Comparison of ENCODE assay signal across 14 cellular contexts in genomic region chr1:234920136-234920842, GRCh38.
DNase-seq lines count a peak whose midpoint lies in the region; ATAC-seq, FAIRE-seq and TF ChIP-seq lines count a peak whose summit lies in the region.
"Had no signal": no experiment of that assay in that cellular context is flagged by ENCODE, and none has a peak within 500 bp of the region (broad histone marks: within the 10 kb centered on the region; RNA-seq: fewer than 3 reads in every experiment).

No MANE protein-coding gene starts in this region.

- H3K9ac ChIP-seq in kidney (ENCODE audit: low read length in 2 of 2), result no peak overlapping the region

- H3K27ac Mint-ChIP-seq in natural killer cell treated with Interleukin-12 subunit alpha and Interleukin-12 subunit beta and Interleukin-15 and Interleukin-18, amount 100 ng/mL, for 72 hours, result peak overlapping the region; percentile 46 to 53
- H3K27ac Mint-ChIP-seq in natural killer cell, result no peak overlapping the region
- H3K27ac Mint-ChIP-seq: activated T-helper 2 cell treated with anti-CD3 and anti-CD28 coated beads, Interferon-gamma antibody, Interleukin-2, Interleukin-4, amounts not matched to agents 10 μg/mL and 5 μg/mL and 100 μg/mL, durations not matched to agents 14 hours and 24 hours and 36 hours; T-cell had no signal

- no peak for TF ChIP-seq CTCF in natural killer cell (IDR thresholded peaks at IDR 0.05)
- TF ChIP-seq CTCF in kidney (IDR thresholded peaks at IDR 0.05; ENCODE audit: borderline replicate concordance, extremely low read depth, insufficient read depth), result no peak
- TF ChIP-seq CTCF in gastrocnemius medialis (IDR thresholded peaks at IDR 0.05 in 4 of 5, conservative IDR thresholded peaks at IDR 0.05 in 1 of 5), result no peak

- H3K36me3 ChIP-seq in kidney (ENCODE audit: control insufficient read depth in 1 of 2, insufficient read depth in 2 of 2, low read length in 2 of 2) (no peaks in the 10 kb centered on the region), gastrocnemius medialis (no peaks in the 10 kb centered on the region)

- in situ Hi-C loops in gastrocnemius medialis (cut with MboI; ENCODE audit: low sequenced_read_pairs in 4 of 4), result no loop called here

- no peak overlapping the region for H3K4me3 Mint-ChIP-seq in natural killer cell treated with Interleukin-12 subunit alpha and Interleukin-12 subunit beta and Interleukin-15 and Interleukin-18, amount 100 ng/mL, for 72 hours
- H3K4me3 Mint-ChIP-seq in natural killer cell, result no peak overlapping the region
- H3K4me3 Mint-ChIP-seq: T-cell had no signal

- H3K27me3 ChIP-seq in gastrocnemius medialis, result no peaks in the 10 kb centered on the region

- DNase-seq in natural killer cell treated with Interleukin-12 subunit alpha and Interleukin-12 subunit beta and Interleukin-15 and Interleukin-18, amount 100 ng/mL, for 72 hours (ENCODE audit: low spot score), result no peak
- DNase-seq in natural killer cell, result no peak
- DNase-seq in kidney, result no peak
- DNase-seq in gastrocnemius medialis, result no peak
- no peak for DNase-seq in nucleus accumbens (lab: John Stamatoyannopoulos, UW)
- DNase-seq in stimulated activated naive CD4-positive, alpha-beta T cell treated with Interleukin-2 at 50 U/mL for 16 hours (lab: John Stamatoyannopoulos, UW), result no peak
- DNase-seq in NCI-H2196 (lab: John Stamatoyannopoulos, UW; ENCODE audit: unreplicated experiment), result no peak
- DNase-seq: mammary epithelial cell; NCI-H1048; NCI-H2107; stimulated activated CD4-positive, alpha-beta T cell treated with anti-CD3 and anti-CD28 coated beads, Interleukin-4, amount 100 ng/mL, for 4 hours; T-cell had no signal

- no peak for TF ChIP-seq POLR2A in gastrocnemius medialis (IDR thresholded peaks at IDR 0.05)

- FAIRE-seq in kidney (lab: Jason Lieb, UNC), result no peak

- no peaks in the 10 kb centered on the region for H3K9me3 ChIP-seq in kidney (ENCODE audit: control insufficient read depth in 1 of 2, low read length in 2 of 2)
- no peaks in the 10 kb centered on the region for H3K9me3 ChIP-seq in gastrocnemius medialis

- no peak for ATAC-seq in natural killer cell treated with Interleukin-12 subunit alpha and Interleukin-12 subunit beta and Interleukin-15 and Interleukin-18, amount 100 ng/mL, for 72 hours
- ATAC-seq in natural killer cell (no peak), gastrocnemius medialis (no peak), GM21381 (IDR thresholded peaks at IDR 0.05; ENCODE audit: unreplicated experiment) (no peak)
- ATAC-seq: T-cell had no signal

- H3K4me3 ChIP-seq in kidney (ENCODE audit: low read length in 2 of 2) (no peak overlapping the region), gastrocnemius medialis (no peak overlapping the region)

- H3K36me3 Mint-ChIP-seq in natural killer cell treated with Interleukin-12 subunit alpha and Interleukin-12 subunit beta and Interleukin-15 and Interleukin-18, amount 100 ng/mL, for 72 hours, result no peaks in the 10 kb centered on the region
- H3K36me3 Mint-ChIP-seq in natural killer cell, result no peaks in the 10 kb centered on the region
- H3K36me3 Mint-ChIP-seq: T-cell had no signal

- no peaks in the 10 kb centered on the region for H3K27me3 Mint-ChIP-seq in natural killer cell treated with Interleukin-12 subunit alpha and Interleukin-12 subunit beta and Interleukin-15 and Interleukin-18, amount 100 ng/mL, for 72 hours
- peaks cover 0 to 3% of the 10 kb centered on the region in 2 donors for H3K27me3 Mint-ChIP-seq in natural killer cell (ENCODE audit: low read depth in 2 of 2)
- H3K27me3 Mint-ChIP-seq: T-cell had no signal

- H3K4me1 ChIP-seq in kidney (ENCODE audit: control insufficient read depth in 1 of 2, insufficient read depth in 1 of 2, low read depth in 1 of 2, low read length in 2 of 2) (peaks cover 31 to 35% of the 10 kb centered on the region in 2 donors), gastrocnemius medialis (peaks cover 60 to 63% of the 10 kb centered on the region in 2 donors)

- H3K27ac ChIP-seq in kidney (ENCODE audit: low read depth in 2 of 2, low read length in 2 of 2) (peak overlapping the region; percentile 69 to 83), gastrocnemius medialis (peak overlapping the region; percentile 85 to 94 (median 91))

- peaks cover 38 to 40% of the 10 kb centered on the region in 2 donors for H3K4me1 Mint-ChIP-seq in natural killer cell treated with Interleukin-12 subunit alpha and Interleukin-12 subunit beta and Interleukin-15 and Interleukin-18, amount 100 ng/mL, for 72 hours (ENCODE audit: low read depth in 2 of 2)
- peaks cover 10 to 20% of the 10 kb centered on the region in 2 donors for H3K4me1 Mint-ChIP-seq in natural killer cell

- H3K9me3 Mint-ChIP-seq in natural killer cell treated with Interleukin-12 subunit alpha and Interleukin-12 subunit beta and Interleukin-15 and Interleukin-18, amount 100 ng/mL, for 72 hours, result peaks cover 7% of the 10 kb centered on the region
- no peaks in the 10 kb centered on the region for H3K9me3 Mint-ChIP-seq in natural killer cell
- H3K9me3 Mint-ChIP-seq: T-cell had no signal

- intact Hi-C loops in natural killer cell (cut with micrococcal nuclease), result no loop called here
- intact Hi-C loops in kidney (cut with DNase I), result no loop called here
- intact Hi-C loops in gastrocnemius medialis (cut with DNase I; ENCODE audit: low total_unique reads), result no loop called here

Comparison
In these comparisons a context has a peak if more than half of its experiments do, and no peak if none do; other contexts are left out.
1. H3K27ac Mint-ChIP-seq: peak in natural killer cell treated with Interleukin-12 subunit alpha and Interleukin-12 subunit beta and Interleukin-15 and Interleukin-18, amount 100 ng/mL, for 72 hours (2 of 2); none in natural killer cell (0 of 2).